1 cellular context compared by ENCODE assay signal in the genomic region with DNA sequence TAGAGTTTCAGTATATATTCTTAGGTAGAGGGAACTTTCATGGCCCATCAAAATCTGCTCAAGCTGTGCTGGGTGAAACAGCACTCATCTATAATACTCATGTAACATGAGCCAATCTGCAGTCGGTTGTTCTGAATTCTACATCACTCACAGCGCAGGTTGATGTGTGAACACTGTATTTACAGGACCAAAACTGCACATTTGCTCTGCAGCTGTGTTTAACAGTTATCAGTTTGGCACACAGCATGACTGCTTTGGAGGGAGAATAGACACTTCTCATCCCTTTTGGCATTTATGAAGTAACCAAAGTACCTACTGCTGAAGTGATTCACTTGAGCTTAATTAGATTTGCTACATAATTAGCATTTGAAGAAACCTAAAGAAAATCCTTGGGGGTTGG.
TF ChIP-seq lines count a peak whose summit lies in the region.

No MANE protein-coding gene starts in this region.

TF ChIP-seq in GM23338, 12 proteins besides CTCF, POLR2A, EP300 and RAD21 (continued from another document):
- TF ChIP-seq ZNF462 (CRISPR knock-in tag; IDR thresholded peaks at IDR 0.05) (no peak), CREB1 (CRISPR knock-in tag; IDR thresholded peaks at IDR 0.05; ENCODE audit: low read depth) (no peak)
